20 cellular contexts compared by ENCODE assay signal in the genomic region with DNA sequence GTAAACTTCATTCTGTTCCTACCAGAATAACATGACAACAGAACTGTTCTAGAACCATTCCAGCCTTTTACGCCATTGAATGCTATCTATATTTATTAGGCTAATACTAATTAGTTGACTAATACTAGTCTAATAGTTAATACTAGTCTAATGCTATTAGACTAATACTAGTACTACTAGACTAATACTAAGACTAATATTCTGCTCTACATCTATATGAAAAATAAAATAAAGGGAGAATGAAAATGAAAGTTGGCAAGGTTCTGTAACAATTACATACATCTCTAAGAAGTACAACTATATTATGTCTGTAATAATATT.
"Had no signal": no experiment of that assay in that cellular context is flagged by ENCODE, and none has a peak within 500 bp of the region (broad histone marks: within the 10 kb centered on the region; RNA-seq: fewer than 3 reads in every experiment).

No MANE protein-coding gene starts in this region.

- H3K36me3 ChIP-seq: neural progenitor cell, ovary, right lobe of liver, sigmoid colon, spleen, suprapubic skin, tibial artery, transverse colon, upper lobe of right lung, uterus had no signal

- H3K79me2 ChIP-seq: parathyroid adenoma had no signal

- H3K9ac ChIP-seq: neural progenitor cell, parathyroid adenoma had no signal

- H3K9me3 ChIP-seq: ovary, psoas muscle, right lobe of liver, sigmoid colon, suprapubic skin, testis, tibial artery, transverse colon, upper lobe of right lung, uterus had no signal

- H3K4me2 ChIP-seq: neural progenitor cell, smooth muscle cell had no signal

- H3K4me3 ChIP-seq: neural progenitor cell, ovary, psoas muscle, right lobe of liver, sigmoid colon, smooth muscle cell, spleen, suprapubic skin, testis, tibial artery, transverse colon, upper lobe of right lung, uterus had no signal

- H3K27me3 ChIP-seq: neural progenitor cell, ovary, right lobe of liver, sigmoid colon, spleen, suprapubic skin, testis, tibial artery, transverse colon, upper lobe of right lung, uterus had no signal

- H3K4me3 Mint-ChIP-seq: natural killer cell; nephron; neural progenitor cell; stimulated activated memory B cell treated with anti-CD40 and anti-IgM and Interleukin-4, amounts not matched to agents 10 μg/mL and 1 μg/mL and 100 μg/mL, for 72 hours; stimulated activated naive CD8-positive, alpha-beta T cell treated with anti-CD3 and anti-CD28 coated beads, Interleukin-15, amount 100 ng/mL, for 72 hours; type B pancreatic cell had no signal

- DNase-seq: spleen had no signal

- H3K4me1 Mint-ChIP-seq: nephron; neural progenitor cell; stimulated activated memory B cell treated with anti-CD40 and anti-IgM and Interleukin-4, amounts not matched to agents 10 μg/mL and 1 μg/mL and 100 μg/mL, for 72 hours had no signal

- H2AFZ ChIP-seq: neural progenitor cell, parathyroid adenoma had no signal

- H3K4me1 ChIP-seq: neural progenitor cell, parathyroid adenoma, psoas muscle, right lobe of liver, sigmoid colon, suprapubic skin, tibial artery, transverse colon, upper lobe of right lung, uterus had no signal

- H3K27ac Mint-ChIP-seq: natural killer cell; nephron; neural progenitor cell; progenitor cell of endocrine pancreas; stimulated activated memory B cell treated with anti-CD40 and anti-IgM and Interleukin-4, amounts not matched to agents 10 μg/mL and 1 μg/mL and 100 μg/mL, for 72 hours; stimulated activated naive CD8-positive, alpha-beta T cell treated with anti-CD3 and anti-CD28 coated beads, Interleukin-15, amount 100 ng/mL, for 72 hours; type B pancreatic cell had no signal

- H3K27me3 Mint-ChIP-seq: progenitor cell of endocrine pancreas; stimulated activated memory B cell treated with anti-CD40 and anti-IgM and Interleukin-4, amounts not matched to agents 10 μg/mL and 1 μg/mL and 100 μg/mL, for 72 hours had no signal

- H3K27ac ChIP-seq: neural progenitor cell, ovary, parathyroid adenoma, psoas muscle, right lobe of liver, sigmoid colon, spleen, suprapubic skin, testis, tibial artery, transverse colon, upper lobe of right lung, uterus had no signal

- H3K36me3 Mint-ChIP-seq: natural killer cell, neural progenitor cell, type B pancreatic cell had no signal
